Comparison of ENCODE assay signal across 10 cellular contexts in the genomic region with DNA sequence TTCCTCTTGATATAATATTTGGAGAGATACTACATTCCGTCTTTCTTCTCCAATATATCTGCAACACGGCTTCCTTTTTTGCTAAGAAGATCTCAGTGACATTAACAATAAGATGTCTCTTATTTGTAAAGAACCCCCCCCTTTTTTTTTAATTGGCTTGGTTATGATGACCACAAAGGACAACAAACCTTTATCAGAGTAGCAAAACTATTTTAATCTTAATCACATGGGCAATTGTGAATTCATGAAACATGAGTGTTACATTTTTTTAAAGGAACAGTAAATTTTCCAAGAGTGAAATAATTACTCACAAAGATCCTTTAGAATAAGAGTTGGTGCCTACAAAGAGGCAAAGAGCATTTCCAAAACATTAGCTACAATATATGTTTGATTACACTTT.
"Had no signal": no experiment of that assay in that cellular context is flagged by ENCODE, and none has a peak within 500 bp of the region (broad histone marks: within the 10 kb centered on the region; RNA-seq: fewer than 3 reads in every experiment).

No MANE protein-coding gene starts in this region.

- H3K36me3 ChIP-seq: HAP-1 had no signal

- H3K36me3 Mint-ChIP-seq: IgD-negative memory B cell had no signal

- H3K4me3 ChIP-seq: GM23248, HAP-1 had no signal

- ATAC-seq: HCT116, HepG2 had no signal

- H2AFZ ChIP-seq: GM23248 had no signal

- H3K4me3 Mint-ChIP-seq: HFFc6, IgD-negative memory B cell had no signal

- DNase-seq: GM23248, GOT3, H7, HFFc6, KBM-7 had no signal

- H3K27ac ChIP-seq: GM23248, HL-60 had no signal

- H3K9me3 ChIP-seq: HAP-1 had no signal

- H3K9me3 Mint-ChIP-seq: HFFc6, IgD-negative memory B cell had no signal

- H3K9ac ChIP-seq: GM23248 had no signal

- H3K27ac Mint-ChIP-seq: HFFc6, IgD-negative memory B cell had no signal

- H3K4me1 ChIP-seq: HAP-1 had no signal

- H3K27me3 Mint-ChIP-seq: IgD-negative memory B cell had no signal
